In genomic region chr1:85581138-85581801, GRCh38 we compare ENCODE assay signal across 8 cellular contexts. TPM values are rescaled to one million over a fixed set of nuclear protein-coding genes. Genes with fewer than 3 reads are reported as not detected.
DNase-seq lines count a peak whose midpoint lies in the region; ATAC-seq lines count a peak whose summit lies in the region.

No MANE protein-coding gene starts in this region.

- no peaks in the 10 kb centered on the region for H3K9me2 ChIP-seq in GM23248 (ENCODE audit: insufficient read depth)

- peaks cover 75% of the 10 kb centered on the region for H3F3A ChIP-seq in GM23248 (ENCODE audit: insufficient read depth)

- DNase-seq in DMS153 treated with DMSO at 0.1 percent for 48 hours (lab: John Stamatoyannopoulos, UW; ENCODE audit: unreplicated experiment) (peak; percentile 29), GM23248 (peak; percentile 81), NCI-H510A (lab: John Stamatoyannopoulos, UW) (peak; percentile 51), left cardiac atrium (peak; percentile 74), renal cortical epithelial cell (ENCODE audit: low read depth) (peak; percentile 89)

- in situ Hi-C loops in GM23248 (cut with MboI) = no loop called here

- peak overlapping the region; percentile 100 for H3K9ac ChIP-seq in GM23248

- peak overlapping the region; percentile 89 for H3K4me2 ChIP-seq in GM23248 (ENCODE audit: unreplicated experiment)

- H4K20me1 ChIP-seq in GM23248 (ENCODE audit: insufficient read depth) = peaks cover 11% of the 10 kb centered on the region; the same call in 1 of the 2 replicates

- no peak overlapping the region for H2AFZ ChIP-seq in GM23248

- intact Hi-C loops in left cardiac atrium (cut with DNase I) = loop anchor here (5.0 to 10.0 kb wide), 3 partner anchors 111 to 276 kb away; no protein-coding TSS in a partner anchor

- no peaks in the 10 kb centered on the region for H3K27me3 ChIP-seq in GM23248 (replicated peaks; ENCODE audit: insufficient read depth)

- H3K4me3 ChIP-seq in GM23248 = peak overlapping the region; percentile 98

- H3K36me3 ChIP-seq in GM23248 (ENCODE audit: low read depth) = peaks cover 22% of the 10 kb centered on the region

- 1% methylated on average over 42 to 45 of the region's 45 CpGs for WGBS in GM23248 (ENCODE audit: low coverage in 1 of 2, low lambda C conversion rate in 2 of 2, missing lambda C conversion rate in 2 of 2), 2 experiments
- 1 to 2% (median 2%) methylated on average over 43 to 45 of the region's 45 CpGs for WGBS in adipose tissue, 3 donors

- no peaks in the 10 kb centered on the region for H3K9me3 ChIP-seq in GM23248 (ENCODE audit: low read depth)

- ATAC-seq in left cardiac atrium (peak; percentile 48 to 56), GM21447 (IDR thresholded peaks at IDR 0.05; ENCODE audit: unreplicated experiment) (no peak), HG02870 (IDR thresholded peaks at IDR 0.05; ENCODE audit: unreplicated experiment) (no peak)

- peaks cover 22% of the 10 kb centered on the region for H3K4me1 ChIP-seq in GM23248 (ENCODE audit: insufficient read depth)

- peak overlapping the region; percentile 96 for H3K27ac ChIP-seq in GM23248
- peak overlapping the region; percentile 68 for H3K27ac ChIP-seq in adipose tissue (ENCODE audit: low read depth, low read length)

- H3K79me2 ChIP-seq in GM23248 (ENCODE audit: insufficient read depth) = peaks cover 72% of the 10 kb centered on the region

RNA-seq across cellular contexts. Expression of gene CCN1, which starts 0.7 kb away (rescaled TPM):
- total RNA-seq in GM23248 (2014; rRNA removed; shearing (Covaris generic)) = 93.5 and 106 TPM in 2 replicates
- polyA plus RNA-seq in GM23248 (2016; fragmentation: Nextera tagmentation; extraction: Ambion mirVana) (930 and 943 TPM in 2 replicates), adipose tissue (1,000 to 10,000 TPM in 1 of 3 donors, 100 to 1,000 TPM in 1, 10 to 100 TPM in 1; 64.6 to 1,017 (median 195) TPM)
- total RNA-seq in left cardiac atrium (100 to 1,000 TPM in 1 of 2 donors, 10 to 100 TPM in 1; 98.4 to 140 TPM), renal cortical epithelial cell (96.7 and 212 TPM in 2 replicates)

Comparison
In these comparisons a context has a peak if more than half of its experiments do, and no peak if none do; other contexts are left out.
1. DNase-seq: peak in every context shown above with its lines; median percentile 89 in renal cortical epithelial cell; 81 in GM23248; 74 in left cardiac atrium; 51 in NCI-H510A; 29 in DMS153 treated with DMSO at 0.1 percent for 48 hours.
2. ATAC-seq: peak in left cardiac atrium (2 of 2); none in GM21447 (single experiment) and HG02870 (single experiment).